ENCODE assay signal across 13 cellular contexts in the genomic region with DNA sequence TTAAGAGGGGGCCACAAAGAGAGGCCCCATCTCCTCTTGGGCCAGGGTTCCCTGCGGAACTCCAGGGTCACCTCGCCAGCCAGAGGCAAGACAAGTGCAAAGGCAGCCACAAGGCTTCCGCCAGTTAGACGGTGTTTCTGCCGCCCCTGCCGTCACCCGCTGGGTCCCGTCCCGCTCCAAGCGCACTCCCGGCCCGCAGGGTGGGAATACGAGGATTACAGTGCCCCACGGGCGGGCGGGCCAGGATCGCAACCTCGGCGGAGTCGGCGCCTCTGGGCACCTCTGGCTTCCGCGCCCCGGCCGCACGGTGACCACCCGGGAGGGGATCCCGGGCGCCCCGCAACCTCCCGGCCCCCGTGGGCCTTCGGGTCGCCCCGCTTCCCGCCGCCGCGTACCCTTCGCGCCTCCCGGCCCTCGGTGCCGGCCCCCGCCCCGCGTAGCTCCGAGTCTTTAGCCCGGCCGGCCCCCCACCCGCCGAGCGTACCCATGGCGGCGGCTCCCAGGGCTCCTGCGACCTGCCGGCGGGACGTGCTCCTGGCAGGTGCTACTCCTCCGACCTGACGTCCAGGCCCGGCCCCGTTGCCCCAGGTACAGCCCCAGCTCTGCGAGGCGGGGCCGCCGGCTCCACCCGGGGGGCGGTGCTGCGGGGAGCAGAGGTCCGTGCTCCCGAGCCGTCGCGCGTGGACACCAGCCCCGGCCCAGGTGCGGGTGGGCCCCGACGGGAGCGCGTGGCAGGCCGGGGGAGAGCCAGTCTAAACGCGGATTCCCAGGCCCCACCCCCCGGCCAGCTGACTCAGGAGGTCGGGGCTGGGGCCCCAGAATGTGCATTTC. TPM values are rescaled to one million over a fixed set of nuclear protein-coding genes. Genes with fewer than 3 reads are reported as not detected.
DNase-seq lines count a peak whose midpoint lies in the region; ATAC-seq and TF ChIP-seq lines count a peak whose summit lies in the region.
"Had no signal": no experiment of that assay in that cellular context is flagged by ENCODE, and none has a peak within 500 bp of the region (broad histone marks: within the 10 kb centered on the region; RNA-seq: fewer than 3 reads in every experiment).

Gene SLC15A1 (minus strand): TSS at position 562 of the 831 bp plus-strand sequence. CDS start 74 bp downstream, at position 488.

- no peaks in the 10 kb centered on the region for H4K20me1 ChIP-seq in neural progenitor cell (ENCODE audit: low read depth)

- no peak for ATAC-seq in GM19395 (IDR thresholded peaks at IDR 0.05; ENCODE audit: unreplicated experiment)

- H3K9me3 Mint-ChIP-seq in neural progenitor cell = peaks cover 25% of the 10 kb centered on the region

- DNase-seq in AG09309 (ENCODE audit: low read depth) = no peak
- DNase-seq in NT2/D1 (ENCODE audit: low read depth, low spot score) = no peak
- DNase-seq in foreskin fibroblast = no peak
- peak; percentile 33 for DNase-seq in neural progenitor cell (ENCODE audit: low spot score)
- no peak for DNase-seq in NK-92 (lab: John Stamatoyannopoulos, UW; ENCODE audit: unreplicated experiment)
- DNase-seq in NCI-H2081 (lab: John Stamatoyannopoulos, UW) = no peak
- DNase-seq in A172 (ENCODE audit: low spot score) = no peak
- DNase-seq: activated gamma-delta T cell, naive B cell, uterus had no signal

- H3K79me2 ChIP-seq in neural progenitor cell (ENCODE audit: low read depth) = no peaks in the 10 kb centered on the region

- peaks cover 12% of the 10 kb centered on the region for H3F3A ChIP-seq in neural progenitor cell (ENCODE audit: low read depth)

- peak within 1 kb of the TSS; percentile 23 for H3K27ac Mint-ChIP-seq in neural progenitor cell
- H3K27ac Mint-ChIP-seq: HFFc6, naive B cell had no signal

- H3K36me3 ChIP-seq in NT2/D1 (ENCODE audit: insufficient read depth, insufficient read length, low read length) (no peaks in the 10 kb centered on the region), neural progenitor cell (no peaks in the 10 kb centered on the region)
- H3K36me3 ChIP-seq: uterus had no signal

- H3K4me3 Mint-ChIP-seq in neural progenitor cell = peak within 1 kb of the TSS; percentile 79
- H3K4me3 Mint-ChIP-seq: HFFc6 had no signal

- peak within 1 kb of the TSS; percentile 89 for H2AFZ ChIP-seq in neural progenitor cell (replicated peaks)

- peak within 1 kb of the TSS; percentile 95 for H3K4me2 ChIP-seq in neural progenitor cell

- peaks cover 3% of the 10 kb centered on the region for H3K4me1 ChIP-seq in NT2/D1 (ENCODE audit: insufficient read depth, insufficient read length)
- H3K4me1 ChIP-seq in neural progenitor cell = peaks cover 13% of the 10 kb centered on the region

- TF ChIP-seq CTCF in AG09309 (IDR thresholded peaks at IDR 0.05; ENCODE audit: control insufficient read depth, insufficient read depth, low read depth, low read length, missing control alignments) = no peak
- TF ChIP-seq CTCF in foreskin fibroblast (IDR thresholded peaks at IDR 0.05; ENCODE audit: low read depth, low read length) = no peak
- no peak for TF ChIP-seq CTCF in neural progenitor cell (IDR thresholded peaks at IDR 0.05)

- H3K27me3 Mint-ChIP-seq in neural progenitor cell (ENCODE audit: insufficient read depth, low read depth) = peaks cover 34% of the 10 kb centered on the region

- H3K9ac ChIP-seq in NT2/D1 (ENCODE audit: insufficient read length, low read depth) (peak within 1 kb of the TSS; percentile 56), neural progenitor cell (no peak within 1 kb of the TSS)

- H3K27me3 ChIP-seq in NT2/D1 (ENCODE audit: insufficient read depth, insufficient read length) (peaks cover 29% of the 10 kb centered on the region), neural progenitor cell (peaks cover 51% of the 10 kb centered on the region)

- peak within 1 kb of the TSS; percentile 14 for H3K4me3 ChIP-seq in AG09309 (ENCODE audit: control insufficient read depth, low read depth, low read length)
- peak within 1 kb of the TSS; percentile 45 for H3K4me3 ChIP-seq in NT2/D1 (ENCODE audit: insufficient read length, low read depth)
- H3K4me3 ChIP-seq in foreskin fibroblast (ENCODE audit: low read depth in 1 of 2, low read length in 2 of 2) = peak within 1 kb of the TSS; percentile 15 to 16
- peak within 1 kb of the TSS; percentile 57 for H3K4me3 ChIP-seq in neural progenitor cell

- H3K36me3 Mint-ChIP-seq in neural progenitor cell = peaks cover 4% of the 10 kb centered on the region

- peaks cover 10% of the 10 kb centered on the region for H3K4me1 Mint-ChIP-seq in neural progenitor cell

- no peak within 1 kb of the TSS for H3K27ac ChIP-seq in neural progenitor cell
- H3K27ac ChIP-seq: uterus had no signal

- no peaks in the 10 kb centered on the region for H3K9me3 ChIP-seq in NT2/D1 (ENCODE audit: insufficient read depth, low read length)
- no peaks in the 10 kb centered on the region for H3K9me3 ChIP-seq in neural progenitor cell (ENCODE audit: low read depth)
- H3K9me3 ChIP-seq: uterus had no signal

RNA-seq across cellular contexts. Expression of gene SLC15A1, which starts in this region (rescaled TPM):
- not detected in 2 replicates for total RNA-seq in neural progenitor cell (ENCODE audit: low replicate concordance)
- not detected in 2 replicates for total RNA-seq in A172 (2014; rRNA removed; shearing (Covaris generic))
- total RNA-seq: G401, HFFc6 had no signal

Comparison
In these comparisons a context has a peak if more than half of its experiments do, and no peak if none do; other contexts are left out.
1. Peak in DNase-seq, H3K4me3 ChIP-seq and H3K4me2 ChIP-seq in neural progenitor cell; RNA of the gene not detected or under 1 TPM.